In genomic region chr1:153671623-153672353, GRCh38 we compare ENCODE assay signal across 1 cellular context.
A peak's percentile ranks its signal among the peaks of the same experiment; 100 is the strongest.
TF ChIP-seq lines count a peak whose summit lies in the region.

No MANE protein-coding gene starts in this region.

TF ChIP-seq in HepG2, 621 proteins besides CTCF, POLR2A, EP300 and RAD21:
- TF ChIP-seq NFIC (IDR thresholded peaks at IDR 0.05; ENCODE audit: low read length) (0 out of 2 replicates have a peak, but pooled peaks have one; percentile 22), STAG1 (CRISPR knock-in tag; IDR thresholded peaks at IDR 0.05) (0 out of 2 replicates have a peak, but pooled peaks have one; percentile 6), IKZF5 (CRISPR knock-in tag; IDR thresholded peaks at IDR 0.05) (0 out of 2 replicates have a peak, but pooled peaks have one; percentile 25), ZNF607 (CRISPR knock-in tag; IDR thresholded peaks at IDR 0.05; ENCODE audit: borderline replicate concordance) (0 out of 2 replicates have a peak, but pooled peaks have one; percentile 30), HNRNPLL (IDR thresholded peaks at IDR 0.05; ENCODE audit: low read depth, low read length, poor library complexity, severe bottlenecking) (peak; percentile 87), ZNF441 (CRISPR knock-in tag; IDR thresholded peaks at IDR 0.05; ENCODE audit: borderline replicate concordance) (peak; percentile 91), ZNF766 (CRISPR knock-in tag; IDR thresholded peaks at IDR 0.05; ENCODE audit: borderline replicate concordance) (0 out of 2 replicates have a peak, but pooled peaks have one; percentile 3), NCOA1 (CRISPR knock-in tag; IDR thresholded peaks at IDR 0.05) (0 out of 2 replicates have a peak, but pooled peaks have one; percentile 11), ZNF136 (CRISPR knock-in tag; IDR thresholded peaks at IDR 0.05; ENCODE audit: low read depth) (0 out of 2 replicates have a peak, but pooled peaks have one; percentile 12), DRAP1 (CRISPR knock-in tag; IDR thresholded peaks at IDR 0.05) (0 out of 2 replicates have a peak, but pooled peaks have one; percentile 6), KLF16 (CRISPR knock-in tag; IDR thresholded peaks at IDR 0.05) (peak in 1 of 2 experiments; percentile 21; a peak in 1 of 4 replicates), ZNF232 (CRISPR knock-in tag; IDR thresholded peaks at IDR 0.05; ENCODE audit: borderline replicate concordance) (peak; percentile 11; the same call in 1 of the 2 replicates), ZBTB43 (CRISPR knock-in tag; conservative IDR thresholded peaks at IDR 0.05) (0 out of 2 replicates have a peak, but pooled peaks have one; percentile 11), ADNP (CRISPR knock-in tag; IDR thresholded peaks at IDR 0.05) (0 out of 2 replicates have a peak, but pooled peaks have one; percentile 30), ZNF580 (CRISPR knock-in tag; IDR thresholded peaks at IDR 0.05; ENCODE audit: borderline replicate concordance, low read depth) (0 out of 2 replicates have a peak, but pooled peaks have one; percentile 11), HMGXB4 (CRISPR knock-in tag; IDR thresholded peaks at IDR 0.05; ENCODE audit: borderline replicate concordance in 1 of 2, low read depth in 1 of 2) (peak in 1 of 2 experiments; percentile 55; a peak in 2 of 4 replicates), SAP130 (CRISPR knock-in tag; IDR thresholded peaks at IDR 0.05; ENCODE audit: low read depth) (peak; percentile 2; the same call in 1 of the 2 replicates), KDM2A (CRISPR knock-in tag; IDR thresholded peaks at IDR 0.05; ENCODE audit: borderline replicate concordance, low read depth) (peak; percentile 23; the same call in 1 of the 2 replicates)
TF ChIP-seq in HepG2: peak in this region for 18; not testable (repeated sequence) for 603.
